1 cellular context compared by ENCODE assay signal in the genomic region with DNA sequence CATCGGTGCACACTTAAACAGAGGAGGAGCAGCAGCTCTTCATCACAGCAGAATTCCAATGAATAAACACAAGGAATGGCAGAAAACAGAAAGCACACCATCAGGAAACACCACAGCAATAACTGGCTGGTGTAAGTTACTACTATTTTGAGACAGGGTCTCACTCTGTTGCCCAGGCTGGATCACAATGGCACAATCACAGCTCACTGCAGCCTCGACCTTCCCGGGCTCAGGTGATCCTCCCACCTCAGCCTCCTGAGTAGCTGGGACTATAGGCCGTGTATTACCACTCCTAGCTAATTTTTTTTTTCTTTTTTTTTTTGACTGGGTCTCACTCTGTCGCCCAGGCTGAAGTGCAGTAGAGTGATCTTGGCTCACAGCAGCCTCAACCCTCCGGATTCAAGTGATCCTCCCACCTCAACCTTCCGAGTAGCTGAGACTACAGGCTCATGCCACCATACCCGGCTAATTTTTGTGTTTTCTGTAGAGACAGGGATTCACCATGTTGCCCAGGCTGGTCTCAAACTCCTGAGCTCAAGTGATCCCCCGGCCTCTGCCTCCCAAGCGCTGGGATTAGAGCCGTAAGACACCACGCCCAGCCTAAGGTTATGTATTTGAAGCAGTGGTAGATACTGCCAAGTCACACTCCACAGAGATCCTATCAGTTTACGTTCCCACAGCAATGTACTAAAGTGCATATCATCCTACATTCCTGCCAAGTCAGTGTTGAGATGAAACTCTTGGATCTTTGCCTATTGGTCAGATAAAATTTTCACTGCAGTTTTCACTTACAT.
TF ChIP-seq lines count a peak whose summit lies in the region.

No MANE protein-coding gene starts in this region.

TF ChIP-seq in K562, 482 proteins besides CTCF, POLR2A, EP300 and RAD21 (continued from another document and continues in another):
- TF ChIP-seq, protein P1, sequence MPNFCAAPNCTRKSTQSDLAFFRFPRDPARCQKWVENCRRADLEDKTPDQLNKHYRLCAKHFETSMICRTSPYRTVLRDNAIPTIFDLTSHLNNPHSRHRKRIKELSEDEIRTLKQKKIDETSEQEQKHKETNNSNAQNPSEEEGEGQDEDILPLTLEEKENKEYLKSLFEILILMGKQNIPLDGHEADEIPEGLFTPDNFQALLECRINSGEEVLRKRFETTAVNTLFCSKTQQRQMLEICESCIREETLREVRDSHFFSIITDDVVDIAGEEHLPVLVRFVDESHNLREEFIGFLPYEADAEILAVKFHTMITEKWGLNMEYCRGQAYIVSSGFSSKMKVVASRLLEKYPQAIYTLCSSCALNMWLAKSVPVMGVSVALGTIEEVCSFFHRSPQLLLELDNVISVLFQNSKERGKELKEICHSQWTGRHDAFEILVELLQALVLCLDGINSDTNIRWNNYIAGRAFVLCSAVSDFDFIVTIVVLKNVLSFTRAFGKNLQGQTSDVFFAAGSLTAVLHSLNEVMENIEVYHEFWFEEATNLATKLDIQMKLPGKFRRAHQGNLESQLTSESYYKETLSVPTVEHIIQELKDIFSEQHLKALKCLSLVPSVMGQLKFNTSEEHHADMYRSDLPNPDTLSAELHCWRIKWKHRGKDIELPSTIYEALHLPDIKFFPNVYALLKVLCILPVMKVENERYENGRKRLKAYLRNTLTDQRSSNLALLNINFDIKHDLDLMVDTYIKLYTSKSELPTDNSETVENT (CRISPR knock-in tag; IDR thresholded peaks at IDR 0.05) = no peak
- TF ChIP-seq MAFG (tag; conservative IDR thresholded peaks at IDR 0.05) (peak; percentile 96), MAFF (IDR thresholded peaks at IDR 0.05; ENCODE audit: low read length) (peak; percentile 91), ZFP1 (CRISPR knock-in tag; IDR thresholded peaks at IDR 0.05) (no peak), POLR2B (IDR thresholded peaks at IDR 0.05; ENCODE audit: low read depth, partially characterized antibody) (peak; percentile 26), NFE2L1 (tag; IDR thresholded peaks at IDR 0.05; ENCODE audit: borderline replicate concordance, low read depth) (no peak; the same call in 1 of the 2 replicates), ILF3 (IDR thresholded peaks at IDR 0.05; ENCODE audit: borderline replicate concordance) (no peak), CHCHD3 (CRISPR knock-in tag; IDR thresholded peaks at IDR 0.05) (no peak), HEY1 (CRISPR knock-in tag; IDR thresholded peaks at IDR 0.05; ENCODE audit: borderline replicate concordance) (no peak), SMAD4 (CRISPR knock-in tag; conservative IDR thresholded peaks at IDR 0.05) (no peak), RBM25 (IDR thresholded peaks at IDR 0.05; ENCODE audit: low read depth, low read length, severe bottlenecking) (no peak), ZNF586 (CRISPR knock-in tag; conservative IDR thresholded peaks at IDR 0.05) (no peak), ZNF445 (CRISPR knock-in tag; IDR thresholded peaks at IDR 0.05; ENCODE audit: low read depth) (no peak), ZNF589 (CRISPR knock-in tag; IDR thresholded peaks at IDR 0.05; ENCODE audit: low read depth) (no peak), SLC30A9 (CRISPR knock-in tag; IDR thresholded peaks at IDR 0.05) (no peak), ZNF282 (CRISPR knock-in tag; IDR thresholded peaks at IDR 0.05) (no peak), PCBP2 (IDR thresholded peaks at IDR 0.05; ENCODE audit: low read depth, low read length, poor library complexity, severe bottlenecking) (no peak), PHF21A (IDR thresholded peaks at IDR 0.05; ENCODE audit: borderline replicate concordance, low read depth) (no peak), LCOR (CRISPR knock-in tag; IDR thresholded peaks at IDR 0.05) (no peak), ZNF76 (CRISPR knock-in tag; IDR thresholded peaks at IDR 0.05; ENCODE audit: borderline replicate concordance) (no peak), ZNF444 (CRISPR knock-in tag; IDR thresholded peaks at IDR 0.05) (no peak), ZKSCAN8 (CRISPR knock-in tag; IDR thresholded peaks at IDR 0.05) (no peak), ZNF311 (CRISPR knock-in tag; IDR thresholded peaks at IDR 0.05) (no peak), ZC3H4 (CRISPR knock-in tag; IDR thresholded peaks at IDR 0.05; ENCODE audit: borderline replicate concordance) (no peak), RBBP5 (IDR thresholded peaks at IDR 0.05; ENCODE audit: borderline replicate concordance, insufficient read depth, low read length, poor library complexity, severe bottlenecking) (no peak), ESRRB (CRISPR knock-in tag; IDR thresholded peaks at IDR 0.05; ENCODE audit: borderline replicate concordance) (no peak), CCNT2 (IDR thresholded peaks at IDR 0.05; ENCODE audit: borderline replicate concordance, extremely low read depth, insufficient read length, low read depth, low read length) (peak; percentile 40), SETDB1 (IDR thresholded peaks at IDR 0.05; ENCODE audit: low read length) (no peak), ZNF121 (CRISPR knock-in tag; conservative IDR thresholded peaks at IDR 0.05) (peak; percentile 78), COPS2 (conservative IDR thresholded peaks at IDR 0.05) (no peak)
- TF ChIP-seq, protein P2, sequence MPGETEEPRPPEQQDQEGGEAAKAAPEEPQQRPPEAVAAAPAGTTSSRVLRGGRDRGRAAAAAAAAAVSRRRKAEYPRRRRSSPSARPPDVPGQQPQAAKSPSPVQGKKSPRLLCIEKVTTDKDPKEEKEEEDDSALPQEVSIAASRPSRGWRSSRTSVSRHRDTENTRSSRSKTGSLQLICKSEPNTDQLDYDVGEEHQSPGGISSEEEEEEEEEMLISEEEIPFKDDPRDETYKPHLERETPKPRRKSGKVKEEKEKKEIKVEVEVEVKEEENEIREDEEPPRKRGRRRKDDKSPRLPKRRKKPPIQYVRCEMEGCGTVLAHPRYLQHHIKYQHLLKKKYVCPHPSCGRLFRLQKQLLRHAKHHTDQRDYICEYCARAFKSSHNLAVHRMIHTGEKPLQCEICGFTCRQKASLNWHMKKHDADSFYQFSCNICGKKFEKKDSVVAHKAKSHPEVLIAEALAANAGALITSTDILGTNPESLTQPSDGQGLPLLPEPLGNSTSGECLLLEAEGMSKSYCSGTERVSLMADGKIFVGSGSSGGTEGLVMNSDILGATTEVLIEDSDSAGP (CRISPR knock-in tag; IDR thresholded peaks at IDR 0.05) = no peak
- TF ChIP-seq, protein P3, sequence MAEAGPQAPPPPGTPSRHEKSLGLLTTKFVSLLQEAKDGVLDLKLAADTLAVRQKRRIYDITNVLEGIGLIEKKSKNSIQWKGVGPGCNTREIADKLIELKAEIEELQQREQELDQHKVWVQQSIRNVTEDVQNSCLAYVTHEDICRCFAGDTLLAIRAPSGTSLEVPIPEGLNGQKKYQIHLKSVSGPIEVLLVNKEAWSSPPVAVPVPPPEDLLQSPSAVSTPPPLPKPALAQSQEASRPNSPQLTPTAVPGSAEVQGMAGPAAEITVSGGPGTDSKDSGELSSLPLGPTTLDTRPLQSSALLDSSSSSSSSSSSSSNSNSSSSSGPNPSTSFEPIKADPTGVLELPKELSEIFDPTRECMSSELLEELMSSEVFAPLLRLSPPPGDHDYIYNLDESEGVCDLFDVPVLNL (CRISPR knock-in tag; IDR thresholded peaks at IDR 0.05; ENCODE audit: low read depth) = no peak
- TF ChIP-seq, protein P4, sequence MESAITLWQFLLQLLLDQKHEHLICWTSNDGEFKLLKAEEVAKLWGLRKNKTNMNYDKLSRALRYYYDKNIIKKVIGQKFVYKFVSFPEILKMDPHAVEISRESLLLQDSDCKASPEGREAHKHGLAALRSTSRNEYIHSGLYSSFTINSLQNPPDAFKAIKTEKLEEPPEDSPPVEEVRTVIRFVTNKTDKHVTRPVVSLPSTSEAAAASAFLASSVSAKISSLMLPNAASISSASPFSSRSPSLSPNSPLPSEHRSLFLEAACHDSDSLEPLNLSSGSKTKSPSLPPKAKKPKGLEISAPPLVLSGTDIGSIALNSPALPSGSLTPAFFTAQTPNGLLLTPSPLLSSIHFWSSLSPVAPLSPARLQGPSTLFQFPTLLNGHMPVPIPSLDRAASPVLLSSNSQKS (CRISPR knock-in tag; IDR thresholded peaks at IDR 0.05) = no peak
- TF ChIP-seq, protein P5, sequence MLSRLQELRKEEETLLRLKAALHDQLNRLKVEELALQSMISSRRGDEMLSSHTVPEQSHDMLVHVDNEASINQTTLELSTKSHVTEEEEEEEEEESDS (CRISPR knock-in tag; IDR thresholded peaks at IDR 0.05) = no peak
- TF ChIP-seq, protein P6, sequence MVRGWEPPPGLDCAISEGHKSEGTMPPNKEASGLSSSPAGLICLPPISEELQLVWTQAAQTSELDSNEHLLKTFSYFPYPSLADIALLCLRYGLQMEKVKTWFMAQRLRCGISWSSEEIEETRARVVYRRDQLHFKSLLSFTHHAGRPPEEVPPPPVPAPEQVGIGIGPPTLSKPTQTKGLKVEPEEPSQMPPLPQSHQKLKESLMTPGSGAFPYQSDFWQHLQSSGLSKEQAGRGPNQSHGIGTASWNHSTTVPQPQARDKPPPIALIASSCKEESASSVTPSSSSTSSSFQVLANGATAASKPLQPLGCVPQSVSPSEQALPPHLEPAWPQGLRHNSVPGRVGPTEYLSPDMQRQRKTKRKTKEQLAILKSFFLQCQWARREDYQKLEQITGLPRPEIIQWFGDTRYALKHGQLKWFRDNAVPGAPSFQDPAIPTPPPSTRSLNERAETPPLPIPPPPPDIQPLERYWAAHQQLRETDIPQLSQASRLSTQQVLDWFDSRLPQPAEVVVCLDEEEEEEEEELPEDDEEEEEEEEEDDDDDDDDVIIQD (CRISPR knock-in tag; IDR thresholded peaks at IDR 0.05) = no peak
- TF ChIP-seq, protein P7, sequence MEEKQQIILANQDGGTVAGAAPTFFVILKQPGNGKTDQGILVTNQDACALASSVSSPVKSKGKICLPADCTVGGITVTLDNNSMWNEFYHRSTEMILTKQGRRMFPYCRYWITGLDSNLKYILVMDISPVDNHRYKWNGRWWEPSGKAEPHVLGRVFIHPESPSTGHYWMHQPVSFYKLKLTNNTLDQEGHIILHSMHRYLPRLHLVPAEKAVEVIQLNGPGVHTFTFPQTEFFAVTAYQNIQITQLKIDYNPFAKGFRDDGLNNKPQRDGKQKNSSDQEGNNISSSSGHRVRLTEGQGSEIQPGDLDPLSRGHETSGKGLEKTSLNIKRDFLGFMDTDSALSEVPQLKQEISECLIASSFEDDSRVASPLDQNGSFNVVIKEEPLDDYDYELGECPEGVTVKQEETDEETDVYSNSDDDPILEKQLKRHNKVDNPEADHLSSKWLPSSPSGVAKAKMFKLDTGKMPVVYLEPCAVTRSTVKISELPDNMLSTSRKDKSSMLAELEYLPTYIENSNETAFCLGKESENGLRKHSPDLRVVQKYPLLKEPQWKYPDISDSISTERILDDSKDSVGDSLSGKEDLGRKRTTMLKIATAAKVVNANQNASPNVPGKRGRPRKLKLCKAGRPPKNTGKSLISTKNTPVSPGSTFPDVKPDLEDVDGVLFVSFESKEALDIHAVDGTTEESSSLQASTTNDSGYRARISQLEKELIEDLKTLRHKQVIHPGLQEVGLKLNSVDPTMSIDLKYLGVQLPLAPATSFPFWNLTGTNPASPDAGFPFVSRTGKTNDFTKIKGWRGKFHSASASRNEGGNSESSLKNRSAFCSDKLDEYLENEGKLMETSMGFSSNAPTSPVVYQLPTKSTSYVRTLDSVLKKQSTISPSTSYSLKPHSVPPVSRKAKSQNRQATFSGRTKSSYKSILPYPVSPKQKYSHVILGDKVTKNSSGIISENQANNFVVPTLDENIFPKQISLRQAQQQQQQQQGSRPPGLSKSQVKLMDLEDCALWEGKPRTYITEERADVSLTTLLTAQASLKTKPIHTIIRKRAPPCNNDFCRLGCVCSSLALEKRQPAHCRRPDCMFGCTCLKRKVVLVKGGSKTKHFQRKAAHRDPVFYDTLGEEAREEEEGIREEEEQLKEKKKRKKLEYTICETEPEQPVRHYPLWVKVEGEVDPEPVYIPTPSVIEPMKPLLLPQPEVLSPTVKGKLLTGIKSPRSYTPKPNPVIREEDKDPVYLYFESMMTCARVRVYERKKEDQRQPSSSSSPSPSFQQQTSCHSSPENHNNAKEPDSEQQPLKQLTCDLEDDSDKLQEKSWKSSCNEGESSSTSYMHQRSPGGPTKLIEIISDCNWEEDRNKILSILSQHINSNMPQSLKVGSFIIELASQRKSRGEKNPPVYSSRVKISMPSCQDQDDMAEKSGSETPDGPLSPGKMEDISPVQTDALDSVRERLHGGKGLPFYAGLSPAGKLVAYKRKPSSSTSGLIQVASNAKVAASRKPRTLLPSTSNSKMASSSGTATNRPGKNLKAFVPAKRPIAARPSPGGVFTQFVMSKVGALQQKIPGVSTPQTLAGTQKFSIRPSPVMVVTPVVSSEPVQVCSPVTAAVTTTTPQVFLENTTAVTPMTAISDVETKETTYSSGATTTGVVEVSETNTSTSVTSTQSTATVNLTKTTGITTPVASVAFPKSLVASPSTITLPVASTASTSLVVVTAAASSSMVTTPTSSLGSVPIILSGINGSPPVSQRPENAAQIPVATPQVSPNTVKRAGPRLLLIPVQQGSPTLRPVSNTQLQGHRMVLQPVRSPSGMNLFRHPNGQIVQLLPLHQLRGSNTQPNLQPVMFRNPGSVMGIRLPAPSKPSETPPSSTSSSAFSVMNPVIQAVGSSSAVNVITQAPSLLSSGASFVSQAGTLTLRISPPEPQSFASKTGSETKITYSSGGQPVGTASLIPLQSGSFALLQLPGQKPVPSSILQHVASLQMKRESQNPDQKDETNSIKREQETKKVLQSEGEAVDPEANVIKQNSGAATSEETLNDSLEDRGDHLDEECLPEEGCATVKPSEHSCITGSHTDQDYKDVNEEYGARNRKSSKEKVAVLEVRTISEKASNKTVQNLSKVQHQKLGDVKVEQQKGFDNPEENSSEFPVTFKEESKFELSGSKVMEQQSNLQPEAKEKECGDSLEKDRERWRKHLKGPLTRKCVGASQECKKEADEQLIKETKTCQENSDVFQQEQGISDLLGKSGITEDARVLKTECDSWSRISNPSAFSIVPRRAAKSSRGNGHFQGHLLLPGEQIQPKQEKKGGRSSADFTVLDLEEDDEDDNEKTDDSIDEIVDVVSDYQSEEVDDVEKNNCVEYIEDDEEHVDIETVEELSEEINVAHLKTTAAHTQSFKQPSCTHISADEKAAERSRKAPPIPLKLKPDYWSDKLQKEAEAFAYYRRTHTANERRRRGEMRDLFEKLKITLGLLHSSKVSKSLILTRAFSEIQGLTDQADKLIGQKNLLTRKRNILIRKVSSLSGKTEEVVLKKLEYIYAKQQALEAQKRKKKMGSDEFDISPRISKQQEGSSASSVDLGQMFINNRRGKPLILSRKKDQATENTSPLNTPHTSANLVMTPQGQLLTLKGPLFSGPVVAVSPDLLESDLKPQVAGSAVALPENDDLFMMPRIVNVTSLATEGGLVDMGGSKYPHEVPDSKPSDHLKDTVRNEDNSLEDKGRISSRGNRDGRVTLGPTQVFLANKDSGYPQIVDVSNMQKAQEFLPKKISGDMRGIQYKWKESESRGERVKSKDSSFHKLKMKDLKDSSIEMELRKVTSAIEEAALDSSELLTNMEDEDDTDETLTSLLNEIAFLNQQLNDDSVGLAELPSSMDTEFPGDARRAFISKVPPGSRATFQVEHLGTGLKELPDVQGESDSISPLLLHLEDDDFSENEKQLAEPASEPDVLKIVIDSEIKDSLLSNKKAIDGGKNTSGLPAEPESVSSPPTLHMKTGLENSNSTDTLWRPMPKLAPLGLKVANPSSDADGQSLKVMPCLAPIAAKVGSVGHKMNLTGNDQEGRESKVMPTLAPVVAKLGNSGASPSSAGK (IDR thresholded peaks at IDR 0.05) = no peak
- TF ChIP-seq, protein P8, sequence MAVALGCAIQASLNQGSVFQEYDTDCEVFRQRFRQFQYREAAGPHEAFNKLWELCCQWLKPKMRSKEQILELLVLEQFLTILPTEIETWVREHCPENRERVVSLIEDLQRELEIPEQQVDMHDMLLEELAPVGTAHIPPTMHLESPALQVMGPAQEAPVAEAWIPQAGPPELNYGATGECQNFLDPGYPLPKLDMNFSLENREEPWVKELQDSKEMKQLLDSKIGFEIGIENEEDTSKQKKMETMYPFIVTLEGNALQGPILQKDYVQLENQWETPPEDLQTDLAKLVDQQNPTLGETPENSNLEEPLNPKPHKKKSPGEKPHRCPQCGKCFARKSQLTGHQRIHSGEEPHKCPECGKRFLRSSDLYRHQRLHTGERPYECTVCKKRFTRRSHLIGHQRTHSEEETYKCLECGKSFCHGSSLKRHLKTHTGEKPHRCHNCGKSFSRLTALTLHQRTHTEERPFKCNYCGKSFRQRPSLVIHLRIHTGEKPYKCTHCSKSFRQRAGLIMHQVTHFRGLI (CRISPR knock-in tag; IDR thresholded peaks at IDR 0.05) = no peak
